ENCODE assay signal across 22 cellular contexts in the genomic region with DNA sequence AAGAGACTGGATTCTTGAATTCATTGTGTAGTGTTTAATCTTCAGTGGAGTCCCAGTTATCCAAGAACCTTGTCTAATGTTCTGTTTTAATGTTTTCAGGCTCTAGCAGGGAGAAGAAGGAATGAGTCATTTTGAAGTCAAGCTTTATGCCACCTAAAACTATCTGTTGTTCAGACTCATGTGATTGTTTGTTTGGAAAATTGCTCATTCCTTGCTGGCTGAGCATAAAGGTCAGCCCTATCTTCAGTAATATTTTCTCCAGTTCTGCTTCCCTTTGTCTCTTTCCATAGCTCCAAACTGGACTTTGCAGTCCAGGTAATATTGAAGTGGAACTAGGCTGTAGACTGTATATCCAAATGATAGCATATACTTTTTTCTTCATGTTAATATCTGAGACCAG. TPM values are rescaled to one million over a fixed set of nuclear protein-coding genes. Genes with fewer than 3 reads are reported as not detected.
"Had no signal": no experiment of that assay in that cellular context is flagged by ENCODE, and none has a peak within 500 bp of the region (broad histone marks: within the 10 kb centered on the region; RNA-seq: fewer than 3 reads in every experiment).

No MANE protein-coding gene starts in this region.

- H3K4me1 ChIP-seq: left ventricle myocardium inferior, tibial artery had no signal

- H3K4me3 Mint-ChIP-seq: activated B cell treated with CpG ODN at 0.5 μM for 24 hours; activated CD4-positive, alpha-beta T cell treated with anti-CD3 and anti-CD28 coated beads, Interleukin-2, amount 10 ng/mL, durations not matched to agents 7 days and 5 days; activated naive CD8-positive, alpha-beta T cell; activated T-cell treated with anti-CD3 and anti-CD28 coated beads, Interleukin-2, amount 50 U/mL, for 72 hours; memory B cell; natural killer cell; stimulated activated naive B cell treated with anti-CD40 and anti-IgM and Interleukin-4, amounts not matched to agents 10 μg/mL and 1 μg/mL and 100 μg/mL, for 72 hours had no signal

- H3K9me3 Mint-ChIP-seq: activated B cell treated with CpG ODN at 0.5 μM for 24 hours; activated CD4-positive, alpha-beta T cell treated with anti-CD3 and anti-CD28 coated beads, Interleukin-2, amount 10 ng/mL, durations not matched to agents 7 days and 5 days; memory B cell; stimulated activated naive B cell treated with anti-CD40 and anti-IgM and Interleukin-4, amounts not matched to agents 10 μg/mL and 1 μg/mL and 100 μg/mL, for 72 hours had no signal

- H3K27ac ChIP-seq: left ventricle myocardium inferior, neutrophil, tibial artery, uterus had no signal

- H3K27ac Mint-ChIP-seq: activated B cell treated with CpG ODN at 0.5 μM for 24 hours; activated CD4-positive, alpha-beta T cell treated with anti-CD3 and anti-CD28 coated beads, Interleukin-2, amount 10 ng/mL, durations not matched to agents 7 days and 5 days; activated naive CD8-positive, alpha-beta T cell; activated T-cell treated with anti-CD3 and anti-CD28 coated beads, Interleukin-2, amount 50 U/mL, for 72 hours; memory B cell; natural killer cell; stimulated activated naive B cell treated with anti-CD40 and anti-IgM and Interleukin-4, amounts not matched to agents 10 μg/mL and 1 μg/mL and 100 μg/mL, for 72 hours had no signal

- DNase-seq: activated B cell treated with CpG ODN at 0.5 μM for 24 hours; activated CD4-positive, alpha-beta T cell treated with anti-CD3 and anti-CD28 coated beads, Interleukin-2, amount 10 ng/mL, durations not matched to agents 7 days and 5 days; activated CD8-positive, alpha-beta memory T cell treated with anti-CD3 and anti-CD28 coated beads, Interleukin-2, amount 50 U/mL, for 48 hours; activated gamma-delta T cell treated with Interleukin-2 at 50 U/mL for 16 hours; activated T-cell treated with anti-CD3 and anti-CD28 coated beads, Interleukin-2, amount 50 U/mL, for 72 hours; amygdala; dorsolateral prefrontal cortex; hippocampal formation; kidney; left ventricle myocardium inferior; natural killer cell; retina; stimulated activated CD4-positive, alpha-beta T cell treated with anti-CD3 and anti-CD28 coated beads, Interleukin-4, amount 100 ng/mL, for 1 hour; stimulated activated naive B cell treated with anti-CD40 and anti-IgM and Interleukin-4, amounts not matched to agents 10 μg/mL and 1 μg/mL and 100 μg/mL, for 72 hours; T-helper 2 cell; tibial artery; uterus had no signal

- ATAC-seq: activated T-cell treated with anti-CD3 and anti-CD28 coated beads, Interleukin-2, amount 50 U/mL, for 72 hours; esophagus mucosa; natural killer cell; stimulated activated naive B cell treated with anti-CD40 and anti-IgM and Interleukin-4, amounts not matched to agents 10 μg/mL and 1 μg/mL and 100 μg/mL, for 72 hours had no signal

- H3K36me3 ChIP-seq: left ventricle myocardium inferior, neutrophil, tibial artery had no signal

- H3K4me1 Mint-ChIP-seq: activated B cell treated with CpG ODN at 0.5 μM for 24 hours; activated CD4-positive, alpha-beta T cell treated with anti-CD3 and anti-CD28 coated beads, Interleukin-2, amount 10 ng/mL, durations not matched to agents 7 days and 5 days; memory B cell; natural killer cell; stimulated activated naive B cell treated with anti-CD40 and anti-IgM and Interleukin-4, amounts not matched to agents 10 μg/mL and 1 μg/mL and 100 μg/mL, for 72 hours had no signal

- H3K9me3 ChIP-seq: left ventricle myocardium inferior, neutrophil, tibial artery, uterus had no signal

- H3K4me3 ChIP-seq: dorsolateral prefrontal cortex, left ventricle myocardium inferior, tibial artery, uterus had no signal

- H3K36me3 Mint-ChIP-seq: activated naive CD8-positive, alpha-beta T cell; memory B cell; natural killer cell; stimulated activated naive B cell treated with anti-CD40 and anti-IgM and Interleukin-4, amounts not matched to agents 10 μg/mL and 1 μg/mL and 100 μg/mL, for 72 hours had no signal

- FAIRE-seq: kidney, TTC549 had no signal

- H3K27me3 Mint-ChIP-seq: activated B cell treated with CpG ODN at 0.5 μM for 24 hours; activated CD4-positive, alpha-beta T cell treated with anti-CD3 and anti-CD28 coated beads, Interleukin-2, amount 10 ng/mL, durations not matched to agents 7 days and 5 days; activated naive CD8-positive, alpha-beta T cell; memory B cell; stimulated activated naive B cell treated with anti-CD40 and anti-IgM and Interleukin-4, amounts not matched to agents 10 μg/mL and 1 μg/mL and 100 μg/mL, for 72 hours had no signal

- H3K27me3 ChIP-seq: neutrophil, tibial artery, uterus had no signal

RNA-seq across cellular contexts. Expression of gene CLVS2, which starts 34.3 kb away (rescaled TPM):
- total RNA-seq: activated B cell treated with CpG ODN at 0.5 μM for 24 hours; activated CD4-positive, alpha-beta T cell treated with anti-CD3 and anti-CD28 coated beads, Interleukin-2, amount 10 ng/mL, durations not matched to agents 7 days and 5 days; activated T-cell treated with anti-CD3 and anti-CD28 coated beads, Interleukin-2, amount 50 U/mL, for 72 hours; esophagus mucosa; kidney; natural killer cell had no signal
